In genomic region chr3:308597-309321, GRCh38 we compare ENCODE assay signal across 1 cellular context.
TF ChIP-seq lines count a peak whose summit lies in the region.

No MANE protein-coding gene starts in this region.

TF ChIP-seq in H1, 55 proteins besides CTCF, POLR2A, EP300 and RAD21 (continued from another document):
- no peak for TF ChIP-seq HDAC6 (IDR thresholded peaks at IDR 0.05; ENCODE audit: low read depth, low read length)
- no peak for TF ChIP-seq SP4 (IDR thresholded peaks at IDR 0.05; ENCODE audit: low read length)
- no peak for TF ChIP-seq TAF1 (IDR thresholded peaks at IDR 0.05; ENCODE audit: low read depth, low read length)
- no peak for TF ChIP-seq POU5F1 (IDR thresholded peaks at IDR 0.05; ENCODE audit: low read depth, low read length)
